ENCODE assay signal across 12 cellular contexts in the genomic region with DNA sequence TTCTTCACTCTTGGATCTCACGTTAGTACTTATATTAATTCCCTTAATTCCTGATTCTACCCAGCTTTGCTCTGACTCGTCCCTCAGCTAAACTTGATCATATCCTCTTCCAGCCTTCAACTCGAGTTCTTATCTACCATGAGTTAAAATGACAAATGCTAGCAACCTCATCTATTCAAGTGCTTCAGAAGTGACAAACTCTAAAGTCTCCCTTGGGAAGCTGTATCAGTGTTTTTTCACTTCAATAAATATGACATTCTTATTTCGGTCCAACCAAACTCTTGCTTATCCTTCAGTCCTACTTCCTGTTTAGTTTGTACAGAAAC.
DNase-seq lines count a peak whose midpoint lies in the region; ATAC-seq and TF ChIP-seq lines count a peak whose summit lies in the region.
"Had no signal": no experiment of that assay in that cellular context is flagged by ENCODE, and none has a peak within 500 bp of the region (broad histone marks: within the 10 kb centered on the region; RNA-seq: fewer than 3 reads in every experiment).

No MANE protein-coding gene starts in this region.

- TF ChIP-seq CTCF in HFFc6 (IDR thresholded peaks at IDR 0.05) (no peak), fibroblast of pulmonary artery (IDR thresholded peaks at IDR 0.05; ENCODE audit: low read length, missing control alignments) (no peak)

- H3K4me1 Mint-ChIP-seq in HFFc6 (ENCODE audit: low read depth): peaks cover 35% of the 10 kb centered on the region
- peaks cover 41% of the 10 kb centered on the region for H3K4me1 Mint-ChIP-seq in stimulated activated memory B cell treated with anti-CD40 and anti-IgM and Interleukin-4, amounts not matched to agents 10 μg/mL and 1 μg/mL and 100 μg/mL, for 72 hours

- peak overlapping the region; percentile 58 for H3K27ac Mint-ChIP-seq in HFFc6
- H3K27ac Mint-ChIP-seq in stimulated activated memory B cell treated with anti-CD40 and anti-IgM and Interleukin-4, amounts not matched to agents 10 μg/mL and 1 μg/mL and 100 μg/mL, for 72 hours: peak overlapping the region; percentile 30

- H3K4me3 ChIP-seq in fibroblast of pulmonary artery (replicated peaks; ENCODE audit: low read depth, low read length): no peak overlapping the region
- H3K4me3 ChIP-seq: left lung had no signal

- peak; percentile 23 for DNase-seq in HFFc6
- DNase-seq in fibroblast of pulmonary artery (ENCODE audit: low read depth): peak; percentile 21
- DNase-seq in mesenteric fat pad (ENCODE audit: low spot score): no peak
- DNase-seq: activated CD4-positive, CD25-positive, alpha-beta regulatory T cell; activated gamma-delta T cell treated with Interleukin-2 at 50 U/mL for 16 hours; left lung; stimulated activated naive CD8-positive, alpha-beta T cell treated with anti-CD3 and anti-CD28 coated beads, Interleukin-15, Interleukin-2, amounts not matched to agents 100 U/mL and 50 U/mL, for 24 hours had no signal

- peak overlapping the region; percentile 33 for H3K4me3 Mint-ChIP-seq in HFFc6
- no peak overlapping the region for H3K4me3 Mint-ChIP-seq in stimulated activated memory B cell treated with anti-CD40 and anti-IgM and Interleukin-4, amounts not matched to agents 10 μg/mL and 1 μg/mL and 100 μg/mL, for 72 hours

- no peaks in the 10 kb centered on the region for H3K9me3 Mint-ChIP-seq in HFFc6
- peaks cover 3% of the 10 kb centered on the region for H3K9me3 Mint-ChIP-seq in stimulated activated memory B cell treated with anti-CD40 and anti-IgM and Interleukin-4, amounts not matched to agents 10 μg/mL and 1 μg/mL and 100 μg/mL, for 72 hours

- H3K36me3 Mint-ChIP-seq in HFFc6 (ENCODE audit: low read depth): peaks cover 15% of the 10 kb centered on the region; the same call in 1 of the 2 replicates
- H3K36me3 Mint-ChIP-seq in stimulated activated memory B cell treated with anti-CD40 and anti-IgM and Interleukin-4, amounts not matched to agents 10 μg/mL and 1 μg/mL and 100 μg/mL, for 72 hours: peaks cover 61% of the 10 kb centered on the region

- no peaks in the 10 kb centered on the region for H3K27me3 Mint-ChIP-seq in HFFc6 (ENCODE audit: insufficient read depth)
- no peaks in the 10 kb centered on the region for H3K27me3 Mint-ChIP-seq in stimulated activated memory B cell treated with anti-CD40 and anti-IgM and Interleukin-4, amounts not matched to agents 10 μg/mL and 1 μg/mL and 100 μg/mL, for 72 hours

- ATAC-seq in SK-N-SH treated with all-trans-retinoic acid at 6 μM for 48 hours (peak; percentile 81), GM21619 (IDR thresholded peaks at IDR 0.05; ENCODE audit: unreplicated experiment) (no peak), GM21360 (IDR thresholded peaks at IDR 0.05; ENCODE audit: unreplicated experiment) (no peak)
- no peak for ATAC-seq in stimulated activated memory B cell treated with anti-CD40 and anti-IgM and Interleukin-4, amounts not matched to agents 10 μg/mL and 1 μg/mL and 100 μg/mL, for 72 hours
- ATAC-seq in activated CD4-positive, CD25-positive, alpha-beta regulatory T cell treated with anti-CD3 and anti-CD28 coated beads, Interleukin-2, amount 50 U/mL, for 24 hours: no peak
- ATAC-seq: stimulated activated naive CD8-positive, alpha-beta T cell treated with anti-CD3 and anti-CD28 coated beads, Interleukin-15, Interleukin-2, amounts not matched to agents 100 U/mL and 50 U/mL, for 24 hours had no signal

TF ChIP-seq in SK-N-SH treated with all-trans-retinoic acid at 6 μM for 48 hours, 23 proteins besides CTCF, POLR2A, EP300 and RAD21:
- no peak for TF ChIP-seq TOX (CRISPR knock-in tag; IDR thresholded peaks at IDR 0.05; ENCODE audit: borderline replicate concordance)
TF ChIP-seq in SK-N-SH treated with all-trans-retinoic acid at 6 μM for 48 hours: peak in this region for 0.
